Comparison of ENCODE assay signal across 8 cellular contexts in the genomic region with DNA sequence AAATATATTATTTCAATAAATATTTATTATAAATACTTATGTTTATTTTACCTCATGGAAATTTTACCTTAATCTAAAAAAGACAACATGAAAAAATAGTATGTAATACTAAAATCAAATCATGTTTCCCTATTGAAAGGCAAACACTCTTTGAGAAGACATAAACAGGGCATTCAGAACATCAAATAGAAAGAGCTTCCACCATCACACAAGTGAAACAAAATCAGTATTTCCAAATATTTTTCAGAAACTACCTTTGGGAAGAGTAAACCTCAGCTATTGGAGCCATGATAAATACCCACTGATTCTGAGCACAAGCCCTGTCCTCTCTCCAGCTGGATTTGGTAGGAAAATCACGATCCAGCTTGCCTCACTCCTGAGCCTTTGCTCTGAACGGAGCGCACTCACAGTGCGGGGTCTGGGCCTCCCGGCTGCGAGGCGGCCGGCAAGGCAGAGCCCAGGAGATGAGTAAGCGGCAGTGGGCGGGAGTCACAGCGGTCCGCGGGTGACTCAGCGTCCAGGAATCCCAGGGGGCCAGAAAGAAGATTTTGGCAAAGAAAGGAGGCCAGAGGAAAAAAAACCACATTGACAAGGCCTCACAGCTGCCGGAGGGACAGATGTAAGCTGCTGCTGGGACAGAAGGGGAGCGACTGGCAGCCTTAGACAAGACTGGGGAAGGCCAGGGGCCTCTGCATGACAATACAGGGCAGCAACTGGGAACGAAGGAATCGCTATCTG. TPM values are rescaled to one million over a fixed set of nuclear protein-coding genes. Genes with fewer than 3 reads are reported as not detected.
A peak's percentile ranks its signal among the peaks of the same experiment; 100 is the strongest.
DNase-seq lines count a peak whose midpoint lies in the region; ATAC-seq, FAIRE-seq and TF ChIP-seq lines count a peak whose summit lies in the region.

No MANE protein-coding gene starts in this region.

- ATAC-seq in GM19023 (IDR thresholded peaks at IDR 0.05; ENCODE audit: unreplicated experiment), result peak; percentile 97
- peak; percentile 93 for ATAC-seq in HG03066 (IDR thresholded peaks at IDR 0.05; ENCODE audit: low read depth, unreplicated experiment)
- peak; percentile 100 for ATAC-seq in Panc1

- H3K27ac ChIP-seq in Panc1 (ENCODE audit: low read length) (peak overlapping the region; percentile 78), caudate nucleus (ENCODE audit: low read depth, low read length) (peak overlapping the region; percentile 18), kidney (ENCODE audit: low read depth in 2 of 2, low read length in 2 of 2) (no peak overlapping the region), skin epidermis (peak overlapping the region in 16 of 21 experiments; percentile 6 to 71 (median 42))

- H3K4me1 ChIP-seq in Panc1 (ENCODE audit: control insufficient read depth, insufficient read depth, low read length) (no peaks in the 10 kb centered on the region; the same call in 1 of the 2 replicates), kidney (ENCODE audit: control insufficient read depth in 1 of 2, insufficient read depth in 1 of 2, low read depth in 1 of 2, low read length in 2 of 2) (peaks cover 0 to 3% of the 10 kb centered on the region in 2 donors)

- H3K36me3 ChIP-seq in Panc1 (ENCODE audit: control insufficient read depth, insufficient read depth, low read length), result no peaks in the 10 kb centered on the region
- H3K36me3 ChIP-seq in kidney (ENCODE audit: control insufficient read depth in 1 of 2, insufficient read depth in 2 of 2, low read length in 2 of 2), result no peaks in the 10 kb centered on the region

- CTCF ChIA-PET in Panc1 (lab: Charles Lee), result no interaction called here

- H3K9me3 ChIP-seq in Panc1 (ENCODE audit: control insufficient read depth, insufficient read depth, low read depth, low read length) (no peaks in the 10 kb centered on the region), kidney (ENCODE audit: control insufficient read depth in 1 of 2, low read length in 2 of 2) (no peaks in the 10 kb centered on the region)

- POLR2A ChIA-PET in Panc1 (lab: Charles Lee), result no interaction called here

- intact Hi-C loops in Panc1 (cut with micrococcal nuclease; ENCODE audit: unreplicated experiment), result no loop called here
- intact Hi-C loops in kidney (cut with DNase I), result no loop called here

- H3K4me3 ChIP-seq in Panc1 (ENCODE audit: low read depth in 2 of 2, low read length in 2 of 2) (peak overlapping the region; percentile 28 to 56), kidney (ENCODE audit: low read length in 2 of 2) (peak overlapping the region in 1 of 2 donors; percentile 30), skin epidermis (peak overlapping the region in 1 of 7 experiments; percentile 8)

- peak overlapping the region in 1 of 2 donors; percentile 49 for H3K9ac ChIP-seq in kidney (ENCODE audit: low read length in 2 of 2)

- peak; percentile 70 for DNase-seq in Ammon's horn (ENCODE audit: low spot score)
- DNase-seq in Panc1 (ENCODE audit: low read depth, low spot score), result no peak
- peak in 45 of 61 donors; percentile 1 to 68 (median 16) for DNase-seq in caudate nucleus (lab: John Stamatoyannopoulos, UW)
- DNase-seq in kidney, result peak; percentile 96
- DNase-seq in NCI-H1694 treated with DMSO at 0.1 percent for 48 hours (lab: John Stamatoyannopoulos, UW), result no peak

- BruUV-seq in Panc1 (replicated peaks; lab: Mats Ljungman, UMichigan), result no TSS peak

- no peaks in the 10 kb centered on the region for H3K27me3 ChIP-seq in Panc1 (ENCODE audit: control insufficient read depth, insufficient read depth, low read length)

- TF ChIP-seq CTCF in Panc1 (IDR thresholded peaks at IDR 0.05) (no peak), kidney (IDR thresholded peaks at IDR 0.05; ENCODE audit: borderline replicate concordance, extremely low read depth, insufficient read depth) (no peak)

- no peak for FAIRE-seq in kidney (lab: Jason Lieb, UNC)

- in situ Hi-C loops in Panc1 (cut with HindIII; ENCODE audit: low pct_unique_long_range_greater_than_20kb, low sequenced_read_pairs), result no loop called here

RNA-seq across cellular contexts. Expression of a gene that starts 14.7 kb away (rescaled TPM):
- total RNA-seq in Panc1 (2021; ENCODE audit: unreplicated experiment), result 222 TPM
- polyA plus RNA-seq in Panc1 (2012; ENCODE audit: insufficient read length), result 323 TPM
- total RNA-seq in kidney, result 302 TPM
- 248 TPM for polyA plus RNA-seq in kidney (ENCODE audit: insufficient read depth, low read depth, low replicate concordance)

RNA-seq across cellular contexts. Expression of a gene that starts 53.5 kb away (rescaled TPM):
- total RNA-seq in Panc1 (2021; ENCODE audit: unreplicated experiment), result not detected
- polyA plus RNA-seq in Panc1 (2012; ENCODE audit: insufficient read length), result not detected
- total RNA-seq in kidney, result not detected
- not detected for polyA plus RNA-seq in kidney (ENCODE audit: insufficient read depth, low read depth, low replicate concordance)

Comparison
In these comparisons a context has a peak if more than half of its experiments do, and no peak if none do; other contexts are left out.
1. DNase-seq: peak in Ammon's horn (single experiment), caudate nucleus (45 of 61) and kidney (single experiment); none in Panc1 (single experiment) and NCI-H1694 treated with DMSO at 0.1 percent for 48 hours (single experiment).
2. H3K27ac ChIP-seq: peak in Panc1 (single experiment), caudate nucleus (single experiment) and skin epidermis (16 of 21); none in kidney (0 of 2).
3. Peak in every context shown above with its lines, with median percentiles within 50 percentile points of each other: ATAC-seq.